ENCODE assay signal across 25 cellular contexts in the genomic region with DNA sequence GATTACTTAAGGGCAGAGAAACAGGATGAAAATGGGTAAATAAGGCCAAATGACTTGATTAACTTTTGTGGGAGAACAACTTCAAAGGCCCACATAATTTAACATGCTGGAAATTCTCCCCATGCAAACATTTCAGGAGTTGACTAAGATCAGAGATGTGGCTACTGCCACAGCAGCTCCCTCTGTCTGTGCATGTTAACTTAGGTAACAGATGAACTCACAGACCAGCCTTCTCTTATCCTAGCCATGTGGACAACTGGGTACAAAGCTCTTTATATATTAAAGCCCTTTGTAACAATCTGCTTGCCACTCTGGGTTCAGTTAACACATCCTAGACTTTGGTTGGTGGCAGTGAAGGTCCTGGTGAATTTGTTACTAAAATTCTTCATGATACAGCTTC.
"Had no signal": no experiment of that assay in that cellular context is flagged by ENCODE, and none has a peak within 500 bp of the region (broad histone marks: within the 10 kb centered on the region; RNA-seq: fewer than 3 reads in every experiment).

No MANE protein-coding gene starts in this region.

- H3K27ac ChIP-seq: brain microvascular endothelial cell, esophagus squamous epithelium, neutrophil, prostate gland, sigmoid colon, vagina had no signal

- H3K36me3 ChIP-seq: brain microvascular endothelial cell, esophagus squamous epithelium, neutrophil, prostate gland, vagina had no signal

- DNase-seq: activated CD4-positive, alpha-beta memory T cell treated with anti-CD3 and anti-CD28 coated beads, Interleukin-2, amount 10 ng/mL, durations not matched to agents 7 days and 5 days; activated CD4-positive, alpha-beta T cell treated with anti-CD3 and anti-CD28 coated beads for 1 hour; activated CD4-positive, alpha-beta T cell treated with anti-CD3 and anti-CD28 coated beads, Interleukin-2, amount 10 ng/mL, durations not matched to agents 7 days and 5 days; activated CD8-positive, alpha-beta memory T cell treated with anti-CD3 and anti-CD28 coated beads, Interleukin-2, amount 50 U/mL, for 48 hours; activated naive CD4-positive, alpha-beta T cell; activated T-cell treated with anti-CD3 and anti-CD28 coated beads, Interleukin-2, amount 50 U/mL, for 4 hours; brain microvascular endothelial cell; caudate nucleus; esophagus squamous epithelium; foreskin melanocyte; left cardiac atrium; left ventricle myocardium superior; naive B cell; nephron progenitor cell; retina; sigmoid colon; small intestine; stimulated activated CD4-positive, alpha-beta T cell treated with anti-CD3 and anti-CD28 coated beads, Interleukin-4, amount 100 ng/mL, for 24 hours; stimulated activated naive CD8-positive, alpha-beta T cell treated with anti-CD3 and anti-CD28 coated beads, Interleukin-15, amount 100 ng/mL, for 72 hours; substantia nigra; T-helper 2 cell had no signal

- H3K4me3 ChIP-seq: esophagus squamous epithelium, prostate gland, sigmoid colon, vagina had no signal

- H3K27me3 ChIP-seq: brain microvascular endothelial cell, esophagus squamous epithelium, neutrophil, sigmoid colon, vagina had no signal

- ATAC-seq: activated T-cell treated with anti-CD3 and anti-CD28 coated beads, Interleukin-2, amount 50 U/mL, for 4 hours; left cardiac atrium; left ventricle myocardium superior; stimulated activated effector memory CD8-positive, alpha-beta T cell treated with anti-CD3 and anti-CD28 coated beads, Interleukin-12 subunit alpha, Interleukin-12 subunit beta, amount 100 ng/mL, for 72 hours; stimulated activated naive CD8-positive, alpha-beta T cell treated with anti-CD3 and anti-CD28 coated beads, Interleukin-15, amount 100 ng/mL, for 72 hours had no signal

- H3K4me1 ChIP-seq: esophagus squamous epithelium, prostate gland, sigmoid colon, vagina had no signal

- H3K9me3 ChIP-seq: esophagus squamous epithelium, neutrophil, prostate gland, sigmoid colon, vagina had no signal
